In the genomic region with DNA sequence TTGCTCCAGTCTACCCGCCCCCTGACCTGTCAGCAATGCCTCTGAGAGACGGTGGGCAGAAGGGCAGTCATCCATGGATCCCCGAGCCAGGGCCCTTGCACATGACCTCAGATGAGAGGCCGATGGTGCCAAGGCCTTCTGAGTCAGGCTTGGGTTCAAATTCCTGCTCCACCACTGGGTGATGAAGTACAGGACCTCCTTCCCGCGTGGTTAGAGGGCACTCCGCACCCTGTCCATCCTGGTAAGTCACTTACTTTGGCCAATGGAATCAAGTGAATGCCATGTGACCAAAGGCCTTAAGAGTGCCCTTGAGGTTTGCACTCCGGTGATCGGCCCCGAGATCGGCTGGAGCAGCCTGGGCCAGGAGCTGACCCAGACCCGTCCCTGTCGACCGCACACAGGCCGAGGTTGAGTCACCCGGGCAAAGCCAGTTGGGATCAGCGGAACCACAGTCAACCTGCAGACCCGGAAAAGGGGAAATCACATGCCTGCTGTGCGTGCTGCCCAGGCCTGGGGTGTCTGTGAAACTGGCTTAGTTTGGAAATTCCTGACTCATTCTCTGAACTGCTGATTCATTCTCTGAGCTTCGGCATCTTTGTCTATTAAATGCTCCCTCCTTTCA, we compare ENCODE assay signal across 11 cellular contexts. TPM values are rescaled to one million over a fixed set of nuclear protein-coding genes. Genes with fewer than 3 reads are reported as not detected.
A peak's percentile ranks its signal among the peaks of the same experiment; 100 is the strongest.
DNase-seq lines count a peak whose midpoint lies in the region; ATAC-seq, FAIRE-seq and TF ChIP-seq lines count a peak whose summit lies in the region.
"Had no signal": no experiment of that assay in that cellular context is flagged by ENCODE, and none has a peak within 500 bp of the region (broad histone marks: within the 10 kb centered on the region; RNA-seq: fewer than 3 reads in every experiment).

No MANE protein-coding gene starts in this region.

- no peak overlapping the region for H3K4me3 Mint-ChIP-seq in immature natural killer cell
- H3K4me3 Mint-ChIP-seq: stimulated activated memory B cell treated with anti-CD40 and anti-IgM and Interleukin-4, amounts not matched to agents 10 μg/mL and 1 μg/mL and 100 μg/mL, for 72 hours had no signal

- POLR2A ChIA-PET in PC-3 (lab: Charles Lee; ENCODE audit: unreplicated experiment) = no interaction called here

- H3K27ac ChIP-seq in PC-3 (ENCODE audit: low read length) (peak overlapping the region; percentile 99), epithelial cell of prostate (peak overlapping the region; percentile 7), right atrium auricular region (no peak overlapping the region)

- no peak overlapping the region for H2AFZ ChIP-seq in PC-3 (ENCODE audit: low read length)

- CTCF ChIA-PET in PC-3 (lab: Charles Lee) = no interaction called here

- H3K4me2 ChIP-seq in PC-3 (ENCODE audit: low read length) = peak overlapping the region; percentile 66

- H3K36me3 ChIP-seq in PC-3 (ENCODE audit: low read depth, low read length) = no peaks in the 10 kb centered on the region
- H3K36me3 ChIP-seq in right atrium auricular region = no peaks in the 10 kb centered on the region

- H3K79me2 ChIP-seq in PC-3 (ENCODE audit: low read length) = no peaks in the 10 kb centered on the region

- H3K36me3 Mint-ChIP-seq in immature natural killer cell = peaks cover 0 to 4% (median 3%) of the 10 kb centered on the region in 3 donors
- H3K36me3 Mint-ChIP-seq: brain; stimulated activated memory B cell treated with anti-CD40 and anti-IgM and Interleukin-4, amounts not matched to agents 10 μg/mL and 1 μg/mL and 100 μg/mL, for 72 hours had no signal

- FAIRE-seq in GM12892 (lab: Jason Lieb, UNC) = no peak

- H3K9ac ChIP-seq in PC-3 (ENCODE audit: low read length) = peak overlapping the region; percentile 88

- H3K27me3 Mint-ChIP-seq in immature natural killer cell (ENCODE audit: low read depth in 3 of 3) = peaks cover 0 to 2% (median 1%) of the 10 kb centered on the region in 3 donors

- DNase-seq in GM03348 (ENCODE audit: low spot score) (peak; percentile 81), PC-3 (peak; percentile 89), epithelial cell of prostate (ENCODE audit: low read depth, low spot score) (peak; percentile 46), posterior vena cava (ENCODE audit: low spot score) (peak; percentile 80), GM12892 (ENCODE audit: insufficient read length) (no peak), immature natural killer cell (no peak), right atrium auricular region (ENCODE audit: low spot score) (no peak)
- DNase-seq: activated CD4-positive, alpha-beta T cell treated with anti-CD3 and anti-CD28 coated beads for 48 hours had no signal

- TF ChIP-seq POLR2A in GM12892 (IDR thresholded peaks at IDR 0.05; ENCODE audit: low read depth, low read length) = no peak

- no TSS peak for BruUV-seq in PC-3 (replicated peaks; lab: Mats Ljungman, UMichigan)

- TF ChIP-seq CTCF in PC-3 (conservative IDR thresholded peaks at IDR 0.05; ENCODE audit: low read depth, low read length) (no peak), right atrium auricular region (IDR thresholded peaks at IDR 0.05) (no peak)

- H3K9me2 ChIP-seq in PC-3 (replicated peaks; ENCODE audit: low read length) = no peaks in the 10 kb centered on the region

- intact Hi-C loops in PC-3 (cut with micrococcal nuclease) = loop anchor here (1.0 kb wide), 1 partner anchor 88 kb away; no protein-coding TSS in a partner anchor
- intact Hi-C loops in posterior vena cava (cut with DNase I) = no loop called here

- no peak overlapping the region for H3K27ac Mint-ChIP-seq in immature natural killer cell
- H3K27ac Mint-ChIP-seq: stimulated activated memory B cell treated with anti-CD40 and anti-IgM and Interleukin-4, amounts not matched to agents 10 μg/mL and 1 μg/mL and 100 μg/mL, for 72 hours had no signal

- H3K4me1 Mint-ChIP-seq in immature natural killer cell = no peaks in the 10 kb centered on the region
- H3K4me1 Mint-ChIP-seq: stimulated activated memory B cell treated with anti-CD40 and anti-IgM and Interleukin-4, amounts not matched to agents 10 μg/mL and 1 μg/mL and 100 μg/mL, for 72 hours had no signal

- no peaks in the 10 kb centered on the region for H3F3A ChIP-seq in PC-3 (ENCODE audit: low read length, unreplicated experiment)

- H3K9me3 ChIP-seq in PC-3 (ENCODE audit: low read length) = 0 out of 2 replicates have a peak, but pooled peaks cover 5% of the 10 kb centered on the region
- H3K9me3 ChIP-seq in right atrium auricular region = peaks cover 5 to 12% of the 10 kb centered on the region in 2 donors

- H3K4me1 ChIP-seq in PC-3 (ENCODE audit: insufficient read depth, low read length) (peaks cover 39% of the 10 kb centered on the region), right atrium auricular region (peaks cover 0 to 8% of the 10 kb centered on the region in 2 donors)

- peak; percentile 66 for ATAC-seq in PC-3
- no peak for ATAC-seq in GM18909 (IDR thresholded peaks at IDR 0.05; ENCODE audit: poor library complexity, unreplicated experiment)
- ATAC-seq: stimulated activated memory B cell treated with anti-CD40 and anti-IgM and Interleukin-4, amounts not matched to agents 10 μg/mL and 1 μg/mL and 100 μg/mL, for 72 hours had no signal

- peaks cover 0 to 5% (median 0%) of the 10 kb centered on the region in 6 donors for H3K9me3 Mint-ChIP-seq in immature natural killer cell

- H3K4me3 ChIP-seq in PC-3 (ENCODE audit: low read length) = 0 out of 2 replicates have a peak overlapping the region, but pooled peaks have one; percentile 14
- H3K4me3 ChIP-seq in right atrium auricular region = no peak overlapping the region

- H4K20me1 ChIP-seq in PC-3 (ENCODE audit: low read length) = no peaks in the 10 kb centered on the region

- H3K27me3 ChIP-seq in PC-3 (ENCODE audit: low read length) (no peaks in the 10 kb centered on the region), right atrium auricular region (no peaks in the 10 kb centered on the region)

RNA-seq across cellular contexts. Expression of gene RTL6, which starts 48.9 kb away (rescaled TPM):
- total RNA-seq in PC-3 (2014; rRNA removed) (13.0 and 15.8 TPM in 2 replicates), posterior vena cava (10 to 100 TPM; 18.2 to 21.1 TPM), right atrium auricular region (10 to 100 TPM; 22.1 to 30.0 TPM)
- polyA plus RNA-seq in GM12892 (2012; ENCODE audit: missing spikeins) = 1.5 TPM
- 10 to 100 TPM in 1 of 3 donors, 1 to 10 TPM in 2; 6.6 to 18.8 (median 9.4) TPM for polyA plus RNA-seq in immature natural killer cell

Comparison
In these comparisons a context has a peak if more than half of its experiments do, and no peak if none do; other contexts are left out.
1. DNase-seq: peak in GM03348 (single experiment), PC-3 (single experiment), epithelial cell of prostate (single experiment) and posterior vena cava (single experiment); none in GM12892 (single experiment), immature natural killer cell (0 of 3) and right atrium auricular region (single experiment).
2. H3K27ac ChIP-seq: peak in PC-3 (single experiment) and epithelial cell of prostate (single experiment); none in right atrium auricular region (0 of 2).